ENCODE assay signal across 8 cellular contexts in the genomic region with DNA sequence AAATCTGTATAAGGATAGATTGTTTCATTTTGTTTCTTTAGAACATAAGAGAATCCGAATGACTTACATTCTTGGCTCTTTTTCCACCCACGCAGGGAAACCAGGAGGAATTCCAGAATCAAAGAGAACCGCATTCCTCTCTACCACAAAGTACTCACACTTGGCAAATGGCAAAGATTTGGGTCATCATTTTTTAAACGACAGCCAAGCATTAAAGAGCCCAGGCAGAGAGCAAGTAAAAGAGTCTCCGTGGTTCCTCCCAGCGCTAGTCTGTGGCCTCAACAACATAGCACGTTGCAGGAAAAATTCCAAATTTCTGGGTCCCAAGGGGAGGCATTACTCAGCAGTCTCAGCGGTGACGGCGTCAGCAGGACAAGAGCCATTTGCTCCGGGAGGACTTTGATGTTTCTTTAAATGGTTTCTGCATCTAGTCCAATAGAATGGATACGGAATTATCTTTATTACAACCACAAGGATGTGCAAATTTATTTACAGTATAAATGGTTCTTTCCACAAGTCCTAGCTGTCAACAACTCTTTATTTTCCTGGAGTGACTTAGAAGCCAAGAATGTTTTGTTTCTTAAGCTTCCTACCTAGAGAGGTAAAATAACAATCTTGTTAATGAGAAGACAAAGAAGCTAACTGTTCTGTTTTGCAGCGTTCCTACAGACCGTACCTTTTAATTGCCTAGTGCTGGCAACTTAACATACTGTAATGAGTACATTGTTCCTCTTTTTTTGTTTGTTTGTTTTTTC.
A peak's percentile ranks its signal among the peaks of the same experiment; 100 is the strongest.
DNase-seq lines count a peak whose midpoint lies in the region; ATAC-seq and TF ChIP-seq lines count a peak whose summit lies in the region.
"Had no signal": no experiment of that assay in that cellular context is flagged by ENCODE, and none has a peak within 500 bp of the region (broad histone marks: within the 10 kb centered on the region; RNA-seq: fewer than 3 reads in every experiment).

No MANE protein-coding gene starts in this region.

- intact Hi-C loops in gastrocnemius medialis (cut with DNase I; ENCODE audit: low total_unique reads): no loop called here

- H3K4me1 ChIP-seq in iPS DF 6.9 (ENCODE audit: control insufficient read depth, insufficient read depth, low read length) (no peaks in the 10 kb centered on the region; the same call in 1 of the 2 replicates), gastrocnemius medialis (peaks cover 10 to 21% of the 10 kb centered on the region in 2 donors)

- H3K27me3 ChIP-seq in iPS DF 6.9 (ENCODE audit: control insufficient read depth, insufficient read depth, low read length) (no peaks in the 10 kb centered on the region), gastrocnemius medialis (peaks cover 0 to 4% (median 0%) of the 10 kb centered on the region in 3 donors)

- H3K9me3 ChIP-seq in iPS DF 6.9 (ENCODE audit: control insufficient read depth, insufficient read depth, low read length) (no peaks in the 10 kb centered on the region), gastrocnemius medialis (no peaks in the 10 kb centered on the region)

- H3K27ac ChIP-seq in iPS DF 6.9 (ENCODE audit: low read length): peak overlapping the region; percentile 2
- peak overlapping the region in 3 of 4 donors; percentile 30 to 58 (median 54) for H3K27ac ChIP-seq in gastrocnemius medialis

- in situ Hi-C loops in astrocyte of the cerebellum (cut with HindIII; ENCODE audit: low sequenced_read_pairs): loop anchor here (25.0 kb wide), 1 partner anchor 219 kb away; no protein-coding TSS in a partner anchor
- in situ Hi-C loops in gastrocnemius medialis (cut with MboI; ENCODE audit: low sequenced_read_pairs in 4 of 4): loop anchor here in 2 of 4 donors (25.0 kb wide), 2 partner anchors 194 to 444 kb away; no protein-coding TSS in a partner anchor

- no peak for TF ChIP-seq CTCF in astrocyte of the cerebellum (IDR thresholded peaks at IDR 0.05; ENCODE audit: low read depth, low read length, missing control alignments)
- TF ChIP-seq CTCF in gastrocnemius medialis (IDR thresholded peaks at IDR 0.05 in 4 of 5, conservative IDR thresholded peaks at IDR 0.05 in 1 of 5): no peak

- DNase-seq in HT-29 (ENCODE audit: low spot score) (peak; percentile 66), astrocyte of the cerebellum (ENCODE audit: low read depth) (peak; percentile 99), iPS DF 6.9 (ENCODE audit: low read depth, low spot score) (no peak), gastrocnemius medialis (peak; percentile 24 to 65), NCI-H1694 treated with DMSO at 0.1 percent for 48 hours (lab: John Stamatoyannopoulos, UW) (no peak)
- DNase-seq: activated B cell treated with CpG ODN at 0.5 μM for 24 hours had no signal

- H3K4me3 ChIP-seq in astrocyte of the cerebellum (ENCODE audit: low read depth, low read length) (peak overlapping the region; percentile 15), iPS DF 6.9 (ENCODE audit: low read length) (peak overlapping the region; percentile 26; the same call in 1 of the 2 replicates), gastrocnemius medialis (peak overlapping the region in 3 of 4 donors; percentile 11 to 36 (median 16))

- ATAC-seq in gastrocnemius medialis (peak; percentile 65 to 86), GM21381 (IDR thresholded peaks at IDR 0.05; ENCODE audit: unreplicated experiment) (no peak), HG03175 (IDR thresholded peaks at IDR 0.05; ENCODE audit: unreplicated experiment) (no peak)

- peak in 1 of 2 donors; percentile 20 for TF ChIP-seq POLR2A in gastrocnemius medialis (IDR thresholded peaks at IDR 0.05)

- WGBS in iPS DF 6.9 (ENCODE audit: insufficient coverage, insufficient read length): no CpG with 5 or more reads among the region's 14 CpGs

- no peaks in the 10 kb centered on the region for H3K36me3 ChIP-seq in iPS DF 6.9 (ENCODE audit: control insufficient read depth, insufficient read depth, low read length)
- no peaks in the 10 kb centered on the region for H3K36me3 ChIP-seq in gastrocnemius medialis

Comparison
In these comparisons a context has a peak if more than half of its experiments do, and no peak if none do; other contexts are left out.
1. DNase-seq: peak in HT-29 (single experiment), astrocyte of the cerebellum (single experiment) and gastrocnemius medialis (2 of 2); none in iPS DF 6.9 (single experiment) and NCI-H1694 treated with DMSO at 0.1 percent for 48 hours (single experiment).
2. ATAC-seq: peak in gastrocnemius medialis (2 of 2); none in GM21381 (single experiment) and HG03175 (single experiment).
3. Peak in every context shown above with its lines, with median percentiles within 50 percentile points of each other: H3K4me3 ChIP-seq.